Comparison of ENCODE assay signal across 11 cellular contexts in genomic region chr17:50144845-50145531, GRCh38. TPM values are rescaled to one million over a fixed set of nuclear protein-coding genes. Genes with fewer than 3 reads are reported as not detected.
DNase-seq lines count a peak whose midpoint lies in the region; ATAC-seq lines count a peak whose summit lies in the region.
"Had no signal": no experiment of that assay in that cellular context is flagged by ENCODE, and none has a peak within 500 bp of the region (broad histone marks: within the 10 kb centered on the region; RNA-seq: fewer than 3 reads in every experiment).

No MANE protein-coding gene starts in this region.

- peak overlapping the region; percentile 59 to 95 (median 82) for H3K27ac Mint-ChIP-seq in CD8-positive, alpha-beta memory T cell
- peak overlapping the region; percentile 91 for H3K27ac Mint-ChIP-seq in T-helper 17 cell

- no peak overlapping the region for H3K27ac ChIP-seq in CD8-positive, alpha-beta memory T cell (ENCODE audit: low read depth, low read length)
- H3K27ac ChIP-seq: HL-60 had no signal

- peaks cover 0 to 3% of the 10 kb centered on the region in 2 donors for H3K27me3 Mint-ChIP-seq in CD8-positive, alpha-beta memory T cell
- H3K27me3 Mint-ChIP-seq in T-helper 17 cell: no peaks in the 10 kb centered on the region

- no peak overlapping the region for H3K4me3 ChIP-seq in CD8-positive, alpha-beta memory T cell (ENCODE audit: low read length)

- ATAC-seq in T-helper 17 cell (no peak), esophagus mucosa (peak; percentile 66)

- H3K36me3 ChIP-seq in CD8-positive, alpha-beta memory T cell (ENCODE audit: insufficient read depth, low read length): peaks cover 15% of the 10 kb centered on the region

- H3K9me3 Mint-ChIP-seq in CD8-positive, alpha-beta memory T cell: no peaks in the 10 kb centered on the region

- H3K4me3 Mint-ChIP-seq in CD8-positive, alpha-beta memory T cell: peak overlapping the region; percentile 37 to 86 (median 61)
- peak overlapping the region; percentile 98 for H3K4me3 Mint-ChIP-seq in T-helper 17 cell

- H3K9me3 ChIP-seq in CD8-positive, alpha-beta memory T cell (ENCODE audit: low read length): no peaks in the 10 kb centered on the region
- H3K9me3 ChIP-seq in T-helper 17 cell (ENCODE audit: control insufficient read depth, low read length, poor library complexity, severe bottlenecking): no peaks in the 10 kb centered on the region

- peaks cover 68 to 86% (median 80%) of the 10 kb centered on the region in 3 donors for H3K4me1 Mint-ChIP-seq in CD8-positive, alpha-beta memory T cell
- peaks cover 73% of the 10 kb centered on the region for H3K4me1 Mint-ChIP-seq in T-helper 17 cell

- DNase-seq in CD8-positive, alpha-beta memory T cell: peak in 1 of 5 donors; percentile 39
- DNase-seq in T-helper 17 cell (no peak), retina (peak; percentile 4), NCI-H2171 treated with DMSO at 0.1 percent for 48 hours (lab: John Stamatoyannopoulos, UW) (no peak), D341Med (ENCODE audit: low spot score) (no peak), NCI-H446 treated with DMSO at 0.1 percent for 48 hours (lab: John Stamatoyannopoulos, UW) (no peak), NAMALWA (ENCODE audit: low spot score) (no peak)
- DNase-seq: NCI-H1930 had no signal

- CTCF ChIA-PET in CD8-positive, alpha-beta memory T cell (lab: Charles Lee): interaction anchor here (0.8 to 1.5 kb wide), 6 partner anchors 12 to 27 kb away, joined by 3 to 7 read pairs (median 4); no protein-coding TSS in a partner anchor

- POLR2A ChIA-PET in CD8-positive, alpha-beta memory T cell (lab: Charles Lee): interaction anchor here (1.2 kb wide), 1 partner anchor 16 kb away, joined by 6 read pairs; no protein-coding TSS in a partner anchor

- H3K36me3 Mint-ChIP-seq in CD8-positive, alpha-beta memory T cell: peaks cover 5 to 69% (median 17%) of the 10 kb centered on the region in 3 donors
- H3K36me3 Mint-ChIP-seq in T-helper 17 cell (ENCODE audit: low read depth): peaks cover 21% of the 10 kb centered on the region

- no peaks in the 10 kb centered on the region for H3K27me3 ChIP-seq in CD8-positive, alpha-beta memory T cell (ENCODE audit: insufficient read depth, low read length, poor library complexity, severe bottlenecking)

- H3K4me1 ChIP-seq in CD8-positive, alpha-beta memory T cell (ENCODE audit: insufficient read depth, low read length): peaks cover 81% of the 10 kb centered on the region

RNA-seq across cellular contexts. Expression of gene PPP1R9B, which starts 5.5 kb away (rescaled TPM):
- total RNA-seq in CD8-positive, alpha-beta memory T cell: 10 to 100 TPM; 86.9 to 89.0 TPM
- polyA plus RNA-seq in CD8-positive, alpha-beta memory T cell: 1.7 TPM
- total RNA-seq in T-helper 17 cell (100 to 1,000 TPM in 1 of 2 donors, 10 to 100 TPM in 1; 82.9 to 111 TPM), esophagus mucosa (26.3 TPM)

RNA-seq across cellular contexts. Expression of gene SAMD14, which starts 15.0 kb away (rescaled TPM):
- 1 to 10 TPM in 1 of 2 experiments, under 1 TPM in 1; 0.92 to 1.3 TPM for total RNA-seq in CD8-positive, alpha-beta memory T cell
- polyA plus RNA-seq in CD8-positive, alpha-beta memory T cell: not detected
- 1 to 10 TPM; 1.7 to 5.8 TPM for total RNA-seq in T-helper 17 cell
- 0.16 TPM for total RNA-seq in esophagus mucosa

RNA-seq across cellular contexts. Expression of gene SGCA, which starts 20.8 kb away (rescaled TPM):
- under 1 TPM in 1 of 2 experiments, not detected in 1; 0.31 TPM for total RNA-seq in CD8-positive, alpha-beta memory T cell
- not detected for polyA plus RNA-seq in CD8-positive, alpha-beta memory T cell
- total RNA-seq in T-helper 17 cell (not detected), esophagus mucosa (0.64 TPM)
- total RNA-seq: dermis microvascular lymphatic vessel endothelial cell had no signal

RNA-seq across cellular contexts. Expression of gene PDK2, which starts 49.8 kb away (rescaled TPM):
- total RNA-seq in CD8-positive, alpha-beta memory T cell: 10 to 100 TPM; 19.5 to 22.4 TPM
- polyA plus RNA-seq in CD8-positive, alpha-beta memory T cell: 41.2 TPM
- total RNA-seq in T-helper 17 cell (10 to 100 TPM; 19.9 to 20.9 TPM), esophagus mucosa (13.6 TPM)

RNA-seq across cellular contexts. Expression of gene COL1A1, which starts 56.4 kb away (rescaled TPM):
- under 1 TPM; 0.39 to 0.42 TPM for total RNA-seq in CD8-positive, alpha-beta memory T cell
- polyA plus RNA-seq in CD8-positive, alpha-beta memory T cell: not detected
- total RNA-seq in T-helper 17 cell: 10 to 100 TPM; 15.4 to 16.6 TPM
- 42.7 TPM for total RNA-seq in esophagus mucosa
